8 cellular contexts compared by ENCODE assay signal in the genomic region with DNA sequence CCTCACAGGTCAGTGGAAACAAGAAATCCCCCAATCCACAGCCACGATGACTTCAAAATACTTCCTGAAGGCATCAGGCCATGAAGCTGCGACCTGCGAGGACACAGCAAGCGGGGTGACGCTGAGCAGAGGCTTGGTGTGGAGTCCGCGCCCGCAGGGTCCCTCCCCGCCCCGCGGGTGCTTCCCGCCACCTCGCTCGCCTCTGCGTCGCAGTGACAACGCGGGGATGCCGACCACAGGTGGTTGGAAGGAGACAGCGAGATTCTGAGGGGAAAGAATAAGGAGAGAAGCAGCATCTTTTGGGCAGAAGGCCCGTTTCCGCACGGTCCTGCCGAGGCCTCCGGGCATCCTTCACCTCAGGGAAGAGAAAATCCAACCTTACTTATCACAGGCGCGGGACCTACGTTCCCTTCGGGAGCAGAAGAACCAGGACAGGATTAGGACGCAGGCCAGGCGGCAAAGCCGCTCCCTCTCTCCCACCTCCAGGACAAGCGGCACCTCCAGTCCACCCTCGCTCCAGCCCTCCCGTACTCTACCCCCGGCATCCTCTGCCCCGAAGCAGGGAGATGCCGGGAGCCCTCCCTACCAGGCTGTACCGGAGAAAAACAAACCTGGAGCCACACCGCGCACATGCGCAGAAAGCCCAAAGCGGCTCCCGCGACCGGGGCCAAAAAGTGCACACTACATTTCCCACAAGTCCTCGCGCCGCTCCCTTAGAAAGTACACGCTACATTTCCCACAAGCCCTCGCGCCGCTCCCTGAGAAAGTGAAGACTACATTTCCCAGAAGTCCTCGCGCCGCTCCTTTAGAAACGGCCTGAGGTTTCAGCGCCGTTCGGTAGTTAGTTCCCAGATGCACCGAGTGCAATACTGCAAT.
DNase-seq lines count a peak whose midpoint lies in the region; TF ChIP-seq lines count a peak whose summit lies in the region.

No MANE protein-coding gene starts in this region.

- peak overlapping the region; percentile 90 for H3K4me3 Mint-ChIP-seq in nephron progenitor cell
- H3K4me3 Mint-ChIP-seq in stimulated activated naive CD8-positive, alpha-beta T cell treated with anti-CD3 and anti-CD28 coated beads, Interleukin-15, Interleukin-2, amounts not matched to agents 100 ng/mL and 50 ng/mL, for 24 hours = peak overlapping the region; percentile 96

- no peaks in the 10 kb centered on the region; the same call in 1 of the 2 replicates for H3K36me3 ChIP-seq in MM.1S (replicated peaks; ENCODE audit: insufficient read depth, low read length)

- peak overlapping the region; percentile 96 for H2AFZ ChIP-seq in MM.1S (ENCODE audit: low read length)

- peaks cover 43% of the 10 kb centered on the region for H3K36me3 Mint-ChIP-seq in nephron progenitor cell (ENCODE audit: low read depth)
- peaks cover 43% of the 10 kb centered on the region for H3K36me3 Mint-ChIP-seq in stimulated activated naive CD8-positive, alpha-beta T cell treated with anti-CD3 and anti-CD28 coated beads, Interleukin-15, Interleukin-2, amounts not matched to agents 100 ng/mL and 50 ng/mL, for 24 hours (ENCODE audit: low read depth)

- peaks cover 14% of the 10 kb centered on the region for H3K27me3 Mint-ChIP-seq in nephron progenitor cell (ENCODE audit: low read depth, poor library complexity)
- H3K27me3 Mint-ChIP-seq in stimulated activated naive CD8-positive, alpha-beta T cell treated with anti-CD3 and anti-CD28 coated beads, Interleukin-15, Interleukin-2, amounts not matched to agents 100 ng/mL and 50 ng/mL, for 24 hours = no peaks in the 10 kb centered on the region

- in situ Hi-C loops in G401 (cut with HindIII; ENCODE audit: low sequenced_read_pairs) = no loop called here

- no peaks in the 10 kb centered on the region for H3K9me2 ChIP-seq in MM.1S (replicated peaks; ENCODE audit: insufficient read depth, low read length)

- peaks cover 6% of the 10 kb centered on the region; the same call in 1 of the 2 replicates for H3K4me1 ChIP-seq in MM.1S (ENCODE audit: low read length)

- peak; percentile 97 for DNase-seq in G401 (ENCODE audit: low spot score)
- peak; percentile 94 for DNase-seq in HCEC 1CT
- peak; percentile 99 for DNase-seq in MM.1S
- DNase-seq in SHP77 treated with DMSO at 0.1 percent for 48 hours (lab: John Stamatoyannopoulos, UW) = peak; percentile 96
- peak; percentile 94 for DNase-seq in activated gamma-delta T cell treated with Interleukin-2 at 50 U/mL for 16 hours
- peak; percentile 97 for DNase-seq in fibroblast of villous mesenchyme (ENCODE audit: low read depth)
- DNase-seq in nephron progenitor cell = peak; percentile 96

- peak overlapping the region; percentile 81 for H3K9ac ChIP-seq in MM.1S (ENCODE audit: low read length)

- no peaks in the 10 kb centered on the region for H4K20me1 ChIP-seq in MM.1S (ENCODE audit: insufficient read depth, low read length)

- H3K79me2 ChIP-seq in MM.1S (ENCODE audit: low read length) = peaks cover 14% of the 10 kb centered on the region

- H3K27ac Mint-ChIP-seq in nephron progenitor cell = peak overlapping the region; percentile 61
- H3K27ac Mint-ChIP-seq in stimulated activated naive CD8-positive, alpha-beta T cell treated with anti-CD3 and anti-CD28 coated beads, Interleukin-15, Interleukin-2, amounts not matched to agents 100 ng/mL and 50 ng/mL, for 24 hours = peak overlapping the region; percentile 95

- H3K27me3 ChIP-seq in MM.1S (replicated peaks; ENCODE audit: insufficient read depth, low read length) = no peaks in the 10 kb centered on the region

- H3F3A ChIP-seq in MM.1S (ENCODE audit: insufficient read depth, low read length) = no peaks in the 10 kb centered on the region

- peaks cover 22% of the 10 kb centered on the region for H3K4me1 Mint-ChIP-seq in nephron progenitor cell
- peaks cover 48% of the 10 kb centered on the region for H3K4me1 Mint-ChIP-seq in stimulated activated naive CD8-positive, alpha-beta T cell treated with anti-CD3 and anti-CD28 coated beads, Interleukin-15, Interleukin-2, amounts not matched to agents 100 ng/mL and 50 ng/mL, for 24 hours (ENCODE audit: low read depth)

- H3K4me2 ChIP-seq in MM.1S (ENCODE audit: low read depth, low read length) = peak overlapping the region; percentile 99

- H3K9me3 Mint-ChIP-seq in nephron progenitor cell = peaks cover 45% of the 10 kb centered on the region
- peaks cover 7% of the 10 kb centered on the region for H3K9me3 Mint-ChIP-seq in stimulated activated naive CD8-positive, alpha-beta T cell treated with anti-CD3 and anti-CD28 coated beads, Interleukin-15, Interleukin-2, amounts not matched to agents 100 ng/mL and 50 ng/mL, for 24 hours

- no peaks in the 10 kb centered on the region for H3K9me3 ChIP-seq in MM.1S (replicated peaks; ENCODE audit: insufficient read depth, low read length)

- peak overlapping the region; percentile 15; the same call in 1 of the 2 replicates for H3K27ac ChIP-seq in MM.1S (ENCODE audit: low read length)

- H3K4me3 ChIP-seq in MM.1S (ENCODE audit: low read length) = peak overlapping the region; percentile 93
- H3K4me3 ChIP-seq in fibroblast of villous mesenchyme (ENCODE audit: low read depth, low read length) = peak overlapping the region; percentile 63

- TF ChIP-seq CTCF in MM.1S (IDR thresholded peaks at IDR 0.05; ENCODE audit: low read length) (no peak), fibroblast of villous mesenchyme (IDR thresholded peaks at IDR 0.05; ENCODE audit: insufficient read depth, low read depth, low read length) (no peak), nephron progenitor cell (IDR thresholded peaks at IDR 0.05) (no peak)

Comparison
In these comparisons a context has a peak if more than half of its experiments do, and no peak if none do; other contexts are left out.
1. Peak in every context shown above with its lines: DNase-seq, H3K4me3 ChIP-seq and H3K27ac ChIP-seq.